ENCODE assay signal across 29 cellular contexts in the genomic region with DNA sequence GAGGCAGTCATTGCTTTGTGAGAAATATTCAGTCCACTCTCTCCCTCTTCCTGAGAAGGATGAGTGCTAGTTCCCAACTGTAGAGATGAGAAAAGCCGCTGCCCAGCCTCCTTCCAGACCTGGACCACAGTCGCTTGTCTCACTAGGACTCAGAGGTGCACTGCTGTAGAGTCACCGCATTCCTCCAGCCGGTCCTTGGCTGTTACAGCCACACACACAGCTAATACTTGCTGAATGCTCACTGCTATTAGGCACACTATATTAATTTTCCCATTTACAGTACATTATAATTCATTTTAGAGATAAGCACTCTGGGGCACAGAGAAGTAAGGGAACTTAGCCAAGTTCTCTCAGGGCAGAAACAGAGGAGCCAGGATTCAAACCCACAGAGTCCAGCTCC. TPM values are rescaled to one million over a fixed set of nuclear protein-coding genes. Genes with fewer than 3 reads are reported as not detected.
DNase-seq lines count a peak whose midpoint lies in the region; ATAC-seq and TF ChIP-seq lines count a peak whose summit lies in the region.
"Had no signal": no experiment of that assay in that cellular context is flagged by ENCODE, and none has a peak within 500 bp of the region (broad histone marks: within the 10 kb centered on the region; RNA-seq: fewer than 3 reads in every experiment).

No MANE protein-coding gene starts in this region.

- BruUV-seq in Caco-2 (replicated peaks; lab: Mats Ljungman, UMichigan), result no TSS peak

- peaks cover 15% of the 10 kb centered on the region for H3K4me1 Mint-ChIP-seq in Caco-2 (ENCODE audit: low read depth, unreplicated experiment)
- peaks cover 6% of the 10 kb centered on the region for H3K4me1 Mint-ChIP-seq in progenitor cell of endocrine pancreas (ENCODE audit: low read depth)
- H3K4me1 Mint-ChIP-seq: CD14-positive monocyte; CD4-positive, alpha-beta memory T cell; CD4-positive, CD25-positive, alpha-beta regulatory T cell; CD8-positive, alpha-beta memory T cell had no signal

- POLR2A ChIA-PET in Caco-2 (lab: Charles Lee), result no interaction called here

- no peaks in the 10 kb centered on the region for H3K36me3 Mint-ChIP-seq in Caco-2 (ENCODE audit: insufficient read depth, unreplicated experiment)
- no peaks in the 10 kb centered on the region for H3K36me3 Mint-ChIP-seq in progenitor cell of endocrine pancreas (ENCODE audit: insufficient read depth)
- H3K36me3 Mint-ChIP-seq: CD14-positive monocyte; CD4-positive, alpha-beta memory T cell; CD4-positive, CD25-positive, alpha-beta regulatory T cell; CD8-positive, alpha-beta memory T cell had no signal

- H3K27me3 Mint-ChIP-seq in Caco-2 (ENCODE audit: insufficient read depth, unreplicated experiment) (no peaks in the 10 kb centered on the region), progenitor cell of endocrine pancreas (no peaks in the 10 kb centered on the region)

- TF ChIP-seq CTCF in Caco-2 (IDR thresholded peaks at IDR 0.05; ENCODE audit: insufficient read depth in 1 of 2, low read depth in 1 of 2, low read length in 1 of 2, severe bottlenecking in 1 of 2, unreplicated experiment in 1 of 2) (no peak), liver (IDR thresholded peaks at IDR 0.05; ENCODE audit: low read depth, low read length, missing input control) (no peak), progenitor cell of endocrine pancreas (IDR thresholded peaks at IDR 0.05; ENCODE audit: unreplicated experiment) (no peak)

- intact Hi-C loops in Caco-2 (cut with micrococcal nuclease; ENCODE audit: unreplicated experiment), result no loop called here

- H3K9me3 Mint-ChIP-seq in Caco-2 (ENCODE audit: unreplicated experiment) (peaks cover 26% of the 10 kb centered on the region), progenitor cell of endocrine pancreas (ENCODE audit: low read depth) (peaks cover 14% of the 10 kb centered on the region)

- no peaks in the 10 kb centered on the region for H3K36me3 ChIP-seq in Caco-2 (ENCODE audit: control insufficient read depth, insufficient read depth, low read length)
- H3K36me3 ChIP-seq in liver (ENCODE audit: control insufficient read depth in 4 of 4, insufficient read depth in 3 of 4, low read depth in 1 of 4, low read length in 3 of 4), result no peaks in the 10 kb centered on the region
- H3K36me3 ChIP-seq: BE2C, BLaER1 had no signal

- ATAC-seq in left lobe of liver (peak; percentile 25), GM21423 (IDR thresholded peaks at IDR 0.05; ENCODE audit: unreplicated experiment) (no peak), HG03097 (IDR thresholded peaks at IDR 0.05; ENCODE audit: low FRiP score, unreplicated experiment) (no peak), GM18502 (IDR thresholded peaks at IDR 0.05; ENCODE audit: poor library complexity, unreplicated experiment) (no peak)
- ATAC-seq: A549, GM12878 had no signal

- H3K27ac Mint-ChIP-seq in Caco-2 (ENCODE audit: unreplicated experiment) (peak overlapping the region; percentile 51), progenitor cell of endocrine pancreas (peak overlapping the region; percentile 44)
- H3K27ac Mint-ChIP-seq: CD14-positive monocyte; CD4-positive, alpha-beta memory T cell; CD4-positive, CD25-positive, alpha-beta regulatory T cell; CD8-positive, alpha-beta memory T cell had no signal

- no peak for TF ChIP-seq RAD21 in liver (IDR thresholded peaks at IDR 0.05)

- H3K9ac ChIP-seq in liver (ENCODE audit: low read depth in 1 of 2, low read length in 2 of 2), result no peak overlapping the region
- H3K9ac ChIP-seq: BLaER1 had no signal

- H3K9me3 ChIP-seq in Caco-2 (peaks cover 11% of the 10 kb centered on the region), liver (ENCODE audit: control insufficient read depth in 4 of 4, low read length in 3 of 4) (no peaks in the 10 kb centered on the region)
- H3K9me3 ChIP-seq: A549, BE2C had no signal

- CTCF ChIA-PET in Caco-2 (lab: Charles Lee), result no interaction called here

- peak overlapping the region; percentile 82 to 90 for H3K27ac ChIP-seq in liver (ENCODE audit: low read depth in 1 of 2, low read length in 2 of 2)
- H3K27ac ChIP-seq: 22Rv1, A549, BLaER1 had no signal

- DNase-seq in Caco-2 (no peak), left lobe of liver (ENCODE audit: low spot score) (no peak), progenitor cell of endocrine pancreas (ENCODE audit: low spot score, unreplicated experiment) (no peak), DMS114 treated with DMSO at 0.1 percent for 48 hours (lab: John Stamatoyannopoulos, UW; ENCODE audit: unreplicated experiment) (no peak)
- DNase-seq: BE2C; C1 segment of cervical spinal cord; Calu3; CD4-positive, alpha-beta memory T cell; CD4-positive, CD25-positive, alpha-beta regulatory T cell; CD8-positive, alpha-beta memory T cell; COR-L47; DMS153; DMS53; DMS79; DND-41; EL; GDM1 had no signal

- 94% methylated on average over 4 of the region's 4 CpGs for WGBS in liver

- H3K4me1 ChIP-seq in Caco-2, result peaks cover 34% of the 10 kb centered on the region
- peaks cover 6 to 63% (median 48%) of the 10 kb centered on the region in 4 donors for H3K4me1 ChIP-seq in liver (ENCODE audit: control insufficient read depth in 4 of 4, insufficient read depth in 4 of 4, low read length in 3 of 4)
- H3K4me1 ChIP-seq: A549, BE2C, BLaER1 had no signal

- no peak overlapping the region for H3K4me3 ChIP-seq in Caco-2 (ENCODE audit: low read depth, low read length)
- peak overlapping the region in 2 of 3 donors; percentile 16 to 42 for H3K4me3 ChIP-seq in liver (ENCODE audit: low read depth in 1 of 3, low read length in 3 of 3)
- H3K4me3 ChIP-seq: A549, BLaER1, GM12878 had no signal

- no peak overlapping the region for H3K4me3 Mint-ChIP-seq in Caco-2 (ENCODE audit: unreplicated experiment)
- no peak overlapping the region for H3K4me3 Mint-ChIP-seq in progenitor cell of endocrine pancreas (ENCODE audit: low read depth)
- H3K4me3 Mint-ChIP-seq: CD14-positive monocyte; CD4-positive, alpha-beta memory T cell; CD4-positive, CD25-positive, alpha-beta regulatory T cell; CD8-positive, alpha-beta memory T cell had no signal

- H3K27me3 ChIP-seq in Caco-2 (replicated peaks; ENCODE audit: control insufficient read depth, insufficient read depth, low read length) (no peaks in the 10 kb centered on the region), liver (ENCODE audit: control insufficient read depth in 4 of 4, insufficient read depth in 4 of 4, low read length in 3 of 4) (no peaks in the 10 kb centered on the region)
- H3K27me3 ChIP-seq: BE2C, BLaER1 had no signal

TF ChIP-seq in liver, 16 proteins besides CTCF, POLR2A, EP300 and RAD21 (continues in another document):
- TF ChIP-seq NR2F2 (IDR thresholded peaks at IDR 0.05) (no peak), SP1 (IDR thresholded peaks at IDR 0.05) (no peak), YY1 (IDR thresholded peaks at IDR 0.05) (no peak), FOXA1 (IDR thresholded peaks at IDR 0.05) (no peak), HNF4G (IDR thresholded peaks at IDR 0.05) (no peak), HNF4A (conservative IDR thresholded peaks at IDR 0.05) (no peak), TAF1 (conservative IDR thresholded peaks at IDR 0.05) (no peak), JUND (IDR thresholded peaks at IDR 0.05) (no peak), RXRA (IDR thresholded peaks at IDR 0.05) (no peak), FOXA2 (IDR thresholded peaks at IDR 0.05) (no peak)
- TF ChIP-seq, protein P1, sequence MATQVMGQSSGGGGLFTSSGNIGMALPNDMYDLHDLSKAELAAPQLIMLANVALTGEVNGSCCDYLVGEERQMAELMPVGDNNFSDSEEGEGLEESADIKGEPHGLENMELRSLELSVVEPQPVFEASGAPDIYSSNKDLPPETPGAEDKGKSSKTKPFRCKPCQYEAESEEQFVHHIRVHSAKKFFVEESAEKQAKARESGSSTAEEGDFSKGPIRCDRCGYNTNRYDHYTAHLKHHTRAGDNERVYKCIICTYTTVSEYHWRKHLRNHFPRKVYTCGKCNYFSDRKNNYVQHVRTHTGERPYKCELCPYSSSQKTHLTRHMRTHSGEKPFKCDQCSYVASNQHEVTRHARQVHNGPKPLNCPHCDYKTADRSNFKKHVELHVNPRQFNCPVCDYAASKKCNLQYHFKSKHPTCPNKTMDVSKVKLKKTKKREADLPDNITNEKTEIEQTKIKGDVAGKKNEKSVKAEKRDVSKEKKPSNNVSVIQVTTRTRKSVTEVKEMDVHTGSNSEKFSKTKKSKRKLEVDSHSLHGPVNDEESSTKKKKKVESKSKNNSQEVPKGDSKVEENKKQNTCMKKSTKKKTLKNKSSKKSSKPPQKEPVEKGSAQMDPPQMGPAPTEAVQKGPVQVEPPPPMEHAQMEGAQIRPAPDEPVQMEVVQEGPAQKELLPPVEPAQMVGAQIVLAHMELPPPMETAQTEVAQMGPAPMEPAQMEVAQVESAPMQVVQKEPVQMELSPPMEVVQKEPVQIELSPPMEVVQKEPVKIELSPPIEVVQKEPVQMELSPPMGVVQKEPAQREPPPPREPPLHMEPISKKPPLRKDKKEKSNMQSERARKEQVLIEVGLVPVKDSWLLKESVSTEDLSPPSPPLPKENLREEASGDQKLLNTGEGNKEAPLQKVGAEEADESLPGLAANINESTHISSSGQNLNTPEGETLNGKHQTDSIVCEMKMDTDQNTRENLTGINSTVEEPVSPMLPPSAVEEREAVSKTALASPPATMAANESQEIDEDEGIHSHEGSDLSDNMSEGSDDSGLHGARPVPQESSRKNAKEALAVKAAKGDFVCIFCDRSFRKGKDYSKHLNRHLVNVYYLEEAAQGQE (IDR thresholded peaks at IDR 0.05), result no peak
- TF ChIP-seq, protein P2, sequence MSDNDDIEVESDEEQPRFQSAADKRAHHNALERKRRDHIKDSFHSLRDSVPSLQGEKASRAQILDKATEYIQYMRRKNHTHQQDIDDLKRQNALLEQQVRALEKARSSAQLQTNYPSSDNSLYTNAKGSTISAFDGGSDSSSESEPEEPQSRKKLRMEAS (IDR thresholded peaks at IDR 0.05), result no peak
- TF ChIP-seq, protein P3, sequence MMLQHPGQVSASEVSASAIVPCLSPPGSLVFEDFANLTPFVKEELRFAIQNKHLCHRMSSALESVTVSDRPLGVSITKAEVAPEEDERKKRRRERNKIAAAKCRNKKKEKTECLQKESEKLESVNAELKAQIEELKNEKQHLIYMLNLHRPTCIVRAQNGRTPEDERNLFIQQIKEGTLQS (IDR thresholded peaks at IDR 0.05), result no peak

RNA-seq across cellular contexts. Expression of a gene that starts 10.0 kb away (rescaled TPM):
- total RNA-seq in Caco-2 (2022), result 41.0 and 44.5 TPM in 2 replicates
- 351 TPM for total RNA-seq in left lobe of liver
- total RNA-seq in liver, result 1,000 to 10,000 TPM in 1 of 2 donors, 100 to 1,000 TPM in 1; 975 to 1,486 TPM
- polyA plus RNA-seq in liver, result 1,000 to 10,000 TPM; 3,125 to 7,337 TPM
- 4.5 and 6.6 TPM in 2 replicates for total RNA-seq in progenitor cell of endocrine pancreas
- total RNA-seq: A172; Calu3; CD4-positive, alpha-beta memory T cell; CD4-positive, CD25-positive, alpha-beta regulatory T cell; CD8-positive, alpha-beta memory T cell; Daoy; G401; GM12878 had no signal
- polyA plus RNA-seq: A549; CD14-positive monocyte; CD4-positive, alpha-beta memory T cell; CD4-positive, CD25-positive, alpha-beta regulatory T cell; CD8-positive, alpha-beta memory T cell; GM12878 had no signal

RNA-seq across cellular contexts. Expression of a gene that starts 32.3 kb away (rescaled TPM):
- 20.0 and 23.0 TPM in 2 replicates for total RNA-seq in Caco-2 (2022)
- total RNA-seq in left lobe of liver, result 58.6 TPM
- total RNA-seq in liver, result 10 to 100 TPM in 1 of 2 donors, 1 to 10 TPM in 1; 6.9 to 50.9 TPM
- polyA plus RNA-seq in liver, result 10 to 100 TPM; 15.6 to 18.7 TPM
- total RNA-seq in progenitor cell of endocrine pancreas, result 13.1 and 14.6 TPM in 2 replicates
- total RNA-seq: Daoy, G401 had no signal
- polyA plus RNA-seq: CD8-positive, alpha-beta memory T cell; GM12878 had no signal
